17 cellular contexts compared by ENCODE assay signal in genomic region chr1:30317921-30318320, GRCh38.
A peak's percentile ranks its signal among the peaks of the same experiment; 100 is the strongest.
DNase-seq lines count a peak whose midpoint lies in the region; ATAC-seq and TF ChIP-seq lines count a peak whose summit lies in the region.
"Had no signal": no experiment of that assay in that cellular context is flagged by ENCODE, and none has a peak within 500 bp of the region (broad histone marks: within the 10 kb centered on the region; RNA-seq: fewer than 3 reads in every experiment).

No MANE protein-coding gene starts in this region.

- H3K27ac Mint-ChIP-seq in natural killer cell, result no peak overlapping the region
- no peak overlapping the region for H3K27ac Mint-ChIP-seq in natural killer cell treated with Interleukin-12 subunit alpha and Interleukin-12 subunit beta and Interleukin-15 and Interleukin-18, amount 100 ng/mL, for 72 hours
- no peak overlapping the region for H3K27ac Mint-ChIP-seq in progenitor cell of endocrine pancreas
- H3K27ac Mint-ChIP-seq: CD4-positive, alpha-beta T cell had no signal

- H3K27me3 ChIP-seq in stomach, result peaks cover 0 to 91% (median 9%) of the 10 kb centered on the region in 3 donors

- TF ChIP-seq CTCF in natural killer cell (IDR thresholded peaks at IDR 0.05), result no peak
- TF ChIP-seq CTCF in stomach (IDR thresholded peaks at IDR 0.05), result no peak
- no peak for TF ChIP-seq CTCF in progenitor cell of endocrine pancreas (IDR thresholded peaks at IDR 0.05; ENCODE audit: unreplicated experiment)

- ATAC-seq in natural killer cell, result no peak
- ATAC-seq in natural killer cell treated with Interleukin-12 subunit alpha and Interleukin-12 subunit beta and Interleukin-15 and Interleukin-18, amount 100 ng/mL, for 72 hours, result no peak
- ATAC-seq: GM12878 had no signal

- no peaks in the 10 kb centered on the region for H3K4me1 ChIP-seq in stomach
- H3K4me1 ChIP-seq: HAP-1 had no signal

- TF ChIP-seq EP300 in stomach (IDR thresholded peaks at IDR 0.05), result no peak

- H3K9me3 ChIP-seq in stomach, result peaks cover 0 to 7% (median 2%) of the 10 kb centered on the region in 4 donors
- H3K9me3 ChIP-seq: HAP-1 had no signal

- H3K27me3 Mint-ChIP-seq in natural killer cell (ENCODE audit: low read depth in 2 of 2) (peaks cover 5 to 12% of the 10 kb centered on the region in 2 donors), progenitor cell of endocrine pancreas (peaks cover 17% of the 10 kb centered on the region)
- peaks cover 13 to 15% of the 10 kb centered on the region in 2 donors for H3K27me3 Mint-ChIP-seq in natural killer cell treated with Interleukin-12 subunit alpha and Interleukin-12 subunit beta and Interleukin-15 and Interleukin-18, amount 100 ng/mL, for 72 hours

- DNase-seq in NCI-H2227 (lab: John Stamatoyannopoulos, UW; ENCODE audit: unreplicated experiment), result peak; percentile 31
- DNase-seq in NCI-H2227 treated with DMSO at 0.1 percent for 48 hours (lab: John Stamatoyannopoulos, UW), result no peak
- peak; percentile 3 for DNase-seq in natural killer cell
- no peak for DNase-seq in natural killer cell treated with Interleukin-12 subunit alpha and Interleukin-12 subunit beta and Interleukin-15 and Interleukin-18, amount 100 ng/mL, for 72 hours (ENCODE audit: low spot score)
- peak; percentile 35 for DNase-seq in islet precursor cell
- peak; percentile 8 for DNase-seq in stomach
- no peak for DNase-seq in progenitor cell of endocrine pancreas (ENCODE audit: low spot score, unreplicated experiment)
- no peak for DNase-seq in GM03348 (ENCODE audit: low spot score)
- DNase-seq: 8988T; AML-193; C1 segment of cervical spinal cord; Calu3; CD4-positive, alpha-beta T cell; DMS 273 treated with DMSO at 0.1 percent for 48 hours; GM23248 had no signal

- H3K9me3 Mint-ChIP-seq in natural killer cell (no peaks in the 10 kb centered on the region), progenitor cell of endocrine pancreas (ENCODE audit: low read depth) (no peaks in the 10 kb centered on the region)
- H3K9me3 Mint-ChIP-seq in natural killer cell treated with Interleukin-12 subunit alpha and Interleukin-12 subunit beta and Interleukin-15 and Interleukin-18, amount 100 ng/mL, for 72 hours, result no peaks in the 10 kb centered on the region
- H3K9me3 Mint-ChIP-seq: CD4-positive, alpha-beta T cell had no signal

- no peak for TF ChIP-seq POLR2A in stomach (IDR thresholded peaks at IDR 0.05)

- H3K36me3 Mint-ChIP-seq in natural killer cell (no peaks in the 10 kb centered on the region), progenitor cell of endocrine pancreas (ENCODE audit: insufficient read depth) (no peaks in the 10 kb centered on the region)
- H3K36me3 Mint-ChIP-seq in natural killer cell treated with Interleukin-12 subunit alpha and Interleukin-12 subunit beta and Interleukin-15 and Interleukin-18, amount 100 ng/mL, for 72 hours, result no peaks in the 10 kb centered on the region

- no peaks in the 10 kb centered on the region for H3K36me3 ChIP-seq in stomach
- H3K36me3 ChIP-seq: HAP-1 had no signal

- WGBS in stomach, 5 donors, result 59 to 77% (median 61%) methylated on average over 4 to 8 of the region's 8 CpGs

- no peak overlapping the region for H3K4me3 Mint-ChIP-seq in natural killer cell
- no peak overlapping the region for H3K4me3 Mint-ChIP-seq in natural killer cell treated with Interleukin-12 subunit alpha and Interleukin-12 subunit beta and Interleukin-15 and Interleukin-18, amount 100 ng/mL, for 72 hours
- no peak overlapping the region for H3K4me3 Mint-ChIP-seq in progenitor cell of endocrine pancreas (ENCODE audit: low read depth)
- H3K4me3 Mint-ChIP-seq: CD4-positive, alpha-beta T cell had no signal

- intact Hi-C loops in natural killer cell (cut with micrococcal nuclease), result no loop called here
- intact Hi-C loops in stomach (cut with DNase I; ENCODE audit: low total_unique reads), result no loop called here

- H3K4me1 Mint-ChIP-seq in natural killer cell (no peaks in the 10 kb centered on the region), progenitor cell of endocrine pancreas (ENCODE audit: low read depth) (no peaks in the 10 kb centered on the region)
- peaks cover 0 to 3% of the 10 kb centered on the region in 2 donors for H3K4me1 Mint-ChIP-seq in natural killer cell treated with Interleukin-12 subunit alpha and Interleukin-12 subunit beta and Interleukin-15 and Interleukin-18, amount 100 ng/mL, for 72 hours (ENCODE audit: low read depth in 2 of 2)

- no peak overlapping the region for H3K4me3 ChIP-seq in stomach
- H3K4me3 ChIP-seq: GM12878, GM23248, HAP-1 had no signal

- H3K27ac ChIP-seq in stomach, result no peak overlapping the region
- H3K27ac ChIP-seq: GM23248 had no signal

Comparison
In these comparisons a context has a peak if more than half of its experiments do, and no peak if none do; other contexts are left out.
1. DNase-seq: peak in NCI-H2227 (single experiment), natural killer cell (single experiment), islet precursor cell (single experiment) and stomach (single experiment); none in NCI-H2227 treated with DMSO at 0.1 percent for 48 hours (single experiment), natural killer cell treated with Interleukin-12 subunit alpha and Interleukin-12 subunit beta and Interleukin-15 and Interleukin-18, amount 100 ng/mL, for 72 hours (single experiment), progenitor cell of endocrine pancreas (single experiment) and GM03348 (single experiment).